Comparison of ENCODE assay signal across 8 cellular contexts in genomic region chr3:71127052-71127451, GRCh38.
DNase-seq lines count a peak whose midpoint lies in the region; ATAC-seq, FAIRE-seq and TF ChIP-seq lines count a peak whose summit lies in the region.

No MANE protein-coding gene starts in this region.

- TF ChIP-seq EP300 in HepG2 (IDR thresholded peaks at IDR 0.05; ENCODE audit: low read depth in 2 of 2, low read length in 2 of 2) = no peak
- TF ChIP-seq EP300 in HepG2 (CRISPR knock-in tag; IDR thresholded peaks at IDR 0.05; ENCODE audit: borderline replicate concordance) = no peak

- H3K4me3 Mint-ChIP-seq in brain = peak overlapping the region in 3 of 5 experiments; percentile 6 to 89 (median 7)
- H3K4me3 Mint-ChIP-seq in naive thymus-derived CD4-positive, alpha-beta T cell = peak overlapping the region; percentile 85 to 97 (median 91)

- H3K4me1 ChIP-seq in liver (ENCODE audit: control insufficient read depth in 4 of 4, insufficient read depth in 4 of 4, low read length in 3 of 4) = peaks cover 2 to 41% (median 26%) of the 10 kb centered on the region in 4 donors
- H3K4me1 ChIP-seq in HepG2 (ENCODE audit: insufficient read depth, low read length) = peaks cover 46% of the 10 kb centered on the region
- peaks cover 43 to 53% of the 10 kb centered on the region in 2 donors for H3K4me1 ChIP-seq in naive thymus-derived CD4-positive, alpha-beta T cell (ENCODE audit: control insufficient read depth in 2 of 2, insufficient read depth in 2 of 2, low read length in 2 of 2)
- peaks cover 47% of the 10 kb centered on the region for H3K4me1 ChIP-seq in vagina

- BruUV-seq in HepG2 (replicated peaks; lab: Mats Ljungman, UMichigan) = no TSS peak

- no peaks in the 10 kb centered on the region for H3K36me3 ChIP-seq in liver (ENCODE audit: control insufficient read depth in 4 of 4, insufficient read depth in 3 of 4, low read depth in 1 of 4, low read length in 3 of 4)
- H3K36me3 ChIP-seq in HepG2 (replicated peaks in 1 of 2; ENCODE audit: control insufficient read depth in 1 of 2, insufficient read depth in 2 of 2, low read length in 2 of 2) = no peaks in the 10 kb centered on the region
- no peaks in the 10 kb centered on the region for H3K36me3 ChIP-seq in naive thymus-derived CD4-positive, alpha-beta T cell (ENCODE audit: control insufficient read depth in 2 of 3, insufficient read depth in 3 of 3, low read length in 3 of 3)
- H3K36me3 ChIP-seq in vagina = no peaks in the 10 kb centered on the region

- no peaks in the 10 kb centered on the region for H4K20me1 ChIP-seq in HepG2 (ENCODE audit: insufficient read depth, low read length)

- no peak for DNase-seq in HepG2 (ENCODE audit: low spot score)
- no peak for DNase-seq in naive thymus-derived CD4-positive, alpha-beta T cell
- DNase-seq in vagina (ENCODE audit: extremely low spot score in 2 of 2) = no peak
- no peak for DNase-seq in effector CD4-positive, alpha-beta T cell

- H3K4me3 ChIP-seq in liver (ENCODE audit: low read depth in 1 of 3, low read length in 3 of 3) (no peak overlapping the region), HepG2 (replicated peaks in 1 of 3; ENCODE audit: insufficient read depth in 1 of 3, low read depth in 2 of 3, low read length in 3 of 3) (no peak overlapping the region), vagina (peak overlapping the region in 1 of 2 donors; percentile 24)
- peak overlapping the region; percentile 71 for H3K4me3 ChIP-seq in naive thymus-derived CD4-positive, alpha-beta T cell (ENCODE audit: low read length)

- H3K27me3 ChIP-seq in liver (ENCODE audit: control insufficient read depth in 4 of 4, insufficient read depth in 4 of 4, low read length in 3 of 4) (no peaks in the 10 kb centered on the region), HepG2 (ENCODE audit: control insufficient read depth in 1 of 2, insufficient read depth in 2 of 2, low read length in 2 of 2) (no peaks in the 10 kb centered on the region), vagina (no peaks in the 10 kb centered on the region)
- H3K27me3 ChIP-seq in naive thymus-derived CD4-positive, alpha-beta T cell (ENCODE audit: control insufficient read depth in 2 of 2, insufficient read depth in 2 of 2, low read length in 2 of 2) = no peaks in the 10 kb centered on the region

- H3K27ac Mint-ChIP-seq in brain = peak overlapping the region in 3 of 5 experiments; percentile 18 to 96 (median 20)
- peak overlapping the region; percentile 64 to 98 (median 97) for H3K27ac Mint-ChIP-seq in naive thymus-derived CD4-positive, alpha-beta T cell

- H3K9me3 Mint-ChIP-seq in brain = no peaks in the 10 kb centered on the region
- H3K9me3 Mint-ChIP-seq in naive thymus-derived CD4-positive, alpha-beta T cell = no peaks in the 10 kb centered on the region

- peak overlapping the region; percentile 36 to 89 for H3K27ac ChIP-seq in liver (ENCODE audit: low read depth in 1 of 2, low read length in 2 of 2)
- no peak overlapping the region for H3K27ac ChIP-seq in HepG2 (ENCODE audit: extremely low read length, insufficient read depth, low read length)
- H3K27ac ChIP-seq in naive thymus-derived CD4-positive, alpha-beta T cell (ENCODE audit: low read depth, low read length) = peak overlapping the region; percentile 89
- H3K27ac ChIP-seq in vagina = peak overlapping the region; percentile 65

- H3K36me3 Mint-ChIP-seq in brain = no peaks in the 10 kb centered on the region
- peaks cover 0 to 26% (median 18%) of the 10 kb centered on the region in 5 donors for H3K36me3 Mint-ChIP-seq in naive thymus-derived CD4-positive, alpha-beta T cell

- ATAC-seq in HepG2 = no peak
- ATAC-seq in naive thymus-derived CD4-positive, alpha-beta T cell = no peak
- no peak for ATAC-seq in HG02840 (IDR thresholded peaks at IDR 0.05; ENCODE audit: low FRiP score, unreplicated experiment)
- no peak for ATAC-seq in HG03469 (IDR thresholded peaks at IDR 0.05; ENCODE audit: unreplicated experiment)

- H3K4me2 ChIP-seq in HepG2 (ENCODE audit: low read depth, low read length) = no peak overlapping the region

- H3K9ac ChIP-seq in liver (ENCODE audit: low read depth in 1 of 2, low read length in 2 of 2) = peak overlapping the region in 1 of 2 donors; percentile 41
- H3K9ac ChIP-seq in HepG2 (ENCODE audit: insufficient read depth, low read depth, low read length) = no peak overlapping the region

- in situ Hi-C loops in HepG2 (cut with HindIII; ENCODE audit: extremely low pct_ligation_motif_present, low pct_unique_long_range_greater_than_20kb) = no loop called here

- peaks cover 6% of the 10 kb centered on the region for H3K27me3 Mint-ChIP-seq in brain
- H3K27me3 Mint-ChIP-seq in naive thymus-derived CD4-positive, alpha-beta T cell = no peaks in the 10 kb centered on the region

- no peak overlapping the region for H2AFZ ChIP-seq in HepG2 (ENCODE audit: low read length)

- H3K9me3 ChIP-seq in liver (ENCODE audit: control insufficient read depth in 4 of 4, low read length in 3 of 4) (no peaks in the 10 kb centered on the region), HepG2 (ENCODE audit: low read length) (no peaks in the 10 kb centered on the region), vagina (no peaks in the 10 kb centered on the region)
- H3K9me3 ChIP-seq in naive thymus-derived CD4-positive, alpha-beta T cell (ENCODE audit: control insufficient read depth in 2 of 3, low read length in 3 of 3) = no peaks in the 10 kb centered on the region

- POLR2A ChIA-PET in HepG2 (lab: Yijun Ruan, JAX) = no interaction called here
- POLR2A ChIA-PET in naive thymus-derived CD4-positive, alpha-beta T cell (lab: Charles Lee) = interaction anchor here (0.8 kb wide), 1 partner anchor 32 kb away, joined by 3 read pairs; no protein-coding TSS in a partner anchor

- peaks cover 65% of the 10 kb centered on the region for H3K4me1 Mint-ChIP-seq in brain
- peaks cover 52 to 81% (median 77%) of the 10 kb centered on the region in 7 donors for H3K4me1 Mint-ChIP-seq in naive thymus-derived CD4-positive, alpha-beta T cell

- TF ChIP-seq POLR2A in HepG2 (IDR thresholded peaks at IDR 0.05; ENCODE audit: insufficient read depth in 1 of 2, low read depth in 2 of 2, low read length in 2 of 2) (no peak), vagina (IDR thresholded peaks at IDR 0.05) (no peak)

- intact Hi-C loops in HepG2 (cut with micrococcal nuclease; ENCODE audit: unreplicated experiment) (no loop called here), vagina (cut with DNase I) (loop anchor here (10.0 kb wide), 1 partner anchor 118 kb away; no protein-coding TSS in a partner anchor)
- intact Hi-C loops in naive thymus-derived CD4-positive, alpha-beta T cell (cut with micrococcal nuclease) = loop anchor here in 1 of 2 donors (5.0 kb wide), 1 partner anchor 595 kb away; no protein-coding TSS in a partner anchor

- WGBS in liver = 59% methylated on average over 4 of the region's 4 CpGs
- 99% methylated on average over 4 of the region's 4 CpGs for WGBS in HepG2 (ENCODE audit: low lambda C conversion rate)

- no peak for TF ChIP-seq CTCF in liver (IDR thresholded peaks at IDR 0.05; ENCODE audit: low read depth, low read length, missing input control)
- TF ChIP-seq CTCF in HepG2 (CRISPR knock-in tag; IDR thresholded peaks at IDR 0.05) = no peak
- TF ChIP-seq CTCF in brain (conservative IDR thresholded peaks at IDR 0.05) = no peak
- TF ChIP-seq CTCF in vagina (IDR thresholded peaks at IDR 0.05) = no peak

- CTCF ChIA-PET in HepG2 (lab: Yijun Ruan, JAX; ENCODE audit: low intra/inter-chr PET ratio, low total read pairs) = no interaction called here
- CTCF ChIA-PET in naive thymus-derived CD4-positive, alpha-beta T cell (lab: Charles Lee) = no interaction called here

- no peak for FAIRE-seq in HepG2 (lab: Jason Lieb, UNC)

- peaks cover 6% of the 10 kb centered on the region for H3K79me2 ChIP-seq in HepG2 (ENCODE audit: insufficient read depth, low read length)

- TF ChIP-seq RAD21 in liver (IDR thresholded peaks at IDR 0.05) = no peak
- TF ChIP-seq RAD21 in HepG2 (CRISPR knock-in tag; IDR thresholded peaks at IDR 0.05) = no peak

TF ChIP-seq in liver, 16 proteins besides CTCF, POLR2A, EP300 and RAD21 (continues in another document):
- TF ChIP-seq ZBTB33 (IDR thresholded peaks at IDR 0.05) (no peak), FOXA2 (IDR thresholded peaks at IDR 0.05) (no peak), SP1 (IDR thresholded peaks at IDR 0.05) (no peak), HNF4A (conservative IDR thresholded peaks at IDR 0.05) (no peak), GABPA (IDR thresholded peaks at IDR 0.05 in 1 of 2, conservative IDR thresholded peaks at IDR 0.05 in 1 of 2) (no peak), YY1 (IDR thresholded peaks at IDR 0.05) (no peak)

TF ChIP-seq in HepG2, 621 proteins besides CTCF, POLR2A, EP300 and RAD21 (continues in another document):
- no peak for TF ChIP-seq ZNF326 (CRISPR knock-in tag; IDR thresholded peaks at IDR 0.05; ENCODE audit: borderline replicate concordance)
- no peak for TF ChIP-seq ZNF737 (CRISPR knock-in tag; IDR thresholded peaks at IDR 0.05; ENCODE audit: borderline replicate concordance)
- no peak for TF ChIP-seq MIER3 (CRISPR knock-in tag; IDR thresholded peaks at IDR 0.05; ENCODE audit: borderline replicate concordance)
- no peak for TF ChIP-seq ZNF629 (CRISPR knock-in tag; conservative IDR thresholded peaks at IDR 0.05)
- TF ChIP-seq FOXK1 (CRISPR knock-in tag; IDR thresholded peaks at IDR 0.05; ENCODE audit: borderline replicate concordance, low read depth) = no peak
- TF ChIP-seq, protein P1, sequence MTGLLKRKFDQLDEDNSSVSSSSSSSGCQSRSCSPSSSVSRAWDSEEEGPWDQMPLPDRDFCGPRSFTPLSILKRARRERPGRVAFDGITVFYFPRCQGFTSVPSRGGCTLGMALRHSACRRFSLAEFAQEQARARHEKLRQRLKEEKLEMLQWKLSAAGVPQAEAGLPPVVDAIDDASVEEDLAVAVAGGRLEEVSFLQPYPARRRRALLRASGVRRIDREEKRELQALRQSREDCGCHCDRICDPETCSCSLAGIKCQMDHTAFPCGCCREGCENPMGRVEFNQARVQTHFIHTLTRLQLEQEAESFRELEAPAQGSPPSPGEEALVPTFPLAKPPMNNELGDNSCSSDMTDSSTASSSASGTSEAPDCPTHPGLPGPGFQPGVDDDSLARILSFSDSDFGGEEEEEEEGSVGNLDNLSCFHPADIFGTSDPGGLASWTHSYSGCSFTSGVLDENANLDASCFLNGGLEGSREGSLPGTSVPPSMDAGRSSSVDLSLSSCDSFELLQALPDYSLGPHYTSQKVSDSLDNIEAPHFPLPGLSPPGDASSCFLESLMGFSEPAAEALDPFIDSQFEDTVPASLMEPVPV (CRISPR knock-in tag; IDR thresholded peaks at IDR 0.05) = no peak
